Comparison of ENCODE assay signal across 16 cellular contexts in the genomic region with DNA sequence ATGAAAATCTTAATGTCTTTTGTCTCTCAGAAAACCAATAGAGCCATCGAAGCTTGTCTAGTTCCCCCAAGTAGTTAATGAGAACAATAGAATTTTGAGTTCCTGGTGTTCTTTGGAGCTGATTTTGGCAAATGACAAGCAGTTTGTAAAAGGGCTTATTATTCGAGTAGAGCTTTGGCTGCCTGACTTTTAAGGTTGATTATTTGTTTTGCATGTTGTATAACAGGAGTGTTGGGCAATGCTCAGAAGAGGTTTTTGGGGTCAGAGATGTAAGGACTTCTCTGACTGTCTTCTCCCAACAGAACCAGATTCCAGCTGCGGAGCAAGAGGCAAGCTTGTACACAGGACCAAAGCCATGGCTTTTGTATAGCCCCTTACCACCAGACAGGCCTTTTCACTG. TPM values are rescaled to one million over a fixed set of nuclear protein-coding genes. Genes with fewer than 3 reads are reported as not detected.
A peak's percentile ranks its signal among the peaks of the same experiment; 100 is the strongest.
DNase-seq lines count a peak whose midpoint lies in the region; ATAC-seq and TF ChIP-seq lines count a peak whose summit lies in the region.
"Had no signal": no experiment of that assay in that cellular context is flagged by ENCODE, and none has a peak within 500 bp of the region (broad histone marks: within the 10 kb centered on the region; RNA-seq: fewer than 3 reads in every experiment).

No MANE protein-coding gene starts in this region.

- H3K27me3 ChIP-seq in right lobe of liver: no peaks in the 10 kb centered on the region
- H3K27me3 ChIP-seq: BE2C had no signal

- TF ChIP-seq POLR2A in right lobe of liver (IDR thresholded peaks at IDR 0.05) (no peak), GM18505 (IDR thresholded peaks at IDR 0.05; ENCODE audit: borderline replicate concordance, extremely low read depth, insufficient read depth, insufficient read length) (no peak)

- no peak for TF ChIP-seq CTCF in right lobe of liver (IDR thresholded peaks at IDR 0.05)

- WGBS in right lobe of liver (ENCODE audit: insufficient coverage, low coverage, low lambda C conversion rate, missing lambda C conversion rate): 21% methylated on average over 3 of the region's 3 CpGs

- DNase-seq in globus pallidus (ENCODE audit: low spot score) (peak; percentile 47), right lobe of liver (peak in 1 of 3 donors; percentile 46), putamen (ENCODE audit: low spot score) (peak; percentile 19), DMS114 treated with DMSO at 0.1 percent for 48 hours (lab: John Stamatoyannopoulos, UW; ENCODE audit: unreplicated experiment) (no peak), NCI-H748 treated with DMSO at 0.1 percent for 48 hours (lab: John Stamatoyannopoulos, UW) (no peak)
- DNase-seq: BE2C; CD4-positive, alpha-beta memory T cell; DMS153; DMS79 treated with DMSO at 0.1 percent for 48 hours; EL; HCEC 1CT; HFFc6 had no signal

- peaks cover 0 to 3% (median 0%) of the 10 kb centered on the region in 4 donors for H3K4me1 ChIP-seq in right lobe of liver
- H3K4me1 ChIP-seq: BE2C had no signal

- H3K4me3 ChIP-seq in right lobe of liver: no peak overlapping the region

- ATAC-seq in right lobe of liver (peak; percentile 73 to 87 (median 80)), GM18505 (IDR thresholded peaks at IDR 0.05; ENCODE audit: unreplicated experiment) (no peak), HG03196 (IDR thresholded peaks at IDR 0.05; ENCODE audit: unreplicated experiment) (no peak)

- intact Hi-C loops in right lobe of liver (cut with DNase I): no loop called here

- no peaks in the 10 kb centered on the region for H3K9me3 ChIP-seq in right lobe of liver
- H3K9me3 ChIP-seq: BE2C had no signal

- H3K36me3 ChIP-seq in right lobe of liver: no peaks in the 10 kb centered on the region
- H3K36me3 ChIP-seq: BE2C had no signal

- peak overlapping the region in 1 of 3 donors; percentile 9 for H3K27ac ChIP-seq in right lobe of liver
- H3K27ac ChIP-seq: C4-2B had no signal

RNA-seq across cellular contexts. Expression of a gene that starts 30.0 kb away (rescaled TPM):
- total RNA-seq in right lobe of liver: not detected
- total RNA-seq: CD4-positive, alpha-beta memory T cell; H4; HFFc6 had no signal

Comparison
In these comparisons a context has a peak if more than half of its experiments do, and no peak if none do; other contexts are left out.
1. DNase-seq: peak in globus pallidus (single experiment) and putamen (single experiment); none in DMS114 treated with DMSO at 0.1 percent for 48 hours (single experiment) and NCI-H748 treated with DMSO at 0.1 percent for 48 hours (single experiment).
2. ATAC-seq: peak in right lobe of liver (4 of 4); none in GM18505 (single experiment) and HG03196 (single experiment).